ENCODE assay signal across 1 cellular context in the genomic region with DNA sequence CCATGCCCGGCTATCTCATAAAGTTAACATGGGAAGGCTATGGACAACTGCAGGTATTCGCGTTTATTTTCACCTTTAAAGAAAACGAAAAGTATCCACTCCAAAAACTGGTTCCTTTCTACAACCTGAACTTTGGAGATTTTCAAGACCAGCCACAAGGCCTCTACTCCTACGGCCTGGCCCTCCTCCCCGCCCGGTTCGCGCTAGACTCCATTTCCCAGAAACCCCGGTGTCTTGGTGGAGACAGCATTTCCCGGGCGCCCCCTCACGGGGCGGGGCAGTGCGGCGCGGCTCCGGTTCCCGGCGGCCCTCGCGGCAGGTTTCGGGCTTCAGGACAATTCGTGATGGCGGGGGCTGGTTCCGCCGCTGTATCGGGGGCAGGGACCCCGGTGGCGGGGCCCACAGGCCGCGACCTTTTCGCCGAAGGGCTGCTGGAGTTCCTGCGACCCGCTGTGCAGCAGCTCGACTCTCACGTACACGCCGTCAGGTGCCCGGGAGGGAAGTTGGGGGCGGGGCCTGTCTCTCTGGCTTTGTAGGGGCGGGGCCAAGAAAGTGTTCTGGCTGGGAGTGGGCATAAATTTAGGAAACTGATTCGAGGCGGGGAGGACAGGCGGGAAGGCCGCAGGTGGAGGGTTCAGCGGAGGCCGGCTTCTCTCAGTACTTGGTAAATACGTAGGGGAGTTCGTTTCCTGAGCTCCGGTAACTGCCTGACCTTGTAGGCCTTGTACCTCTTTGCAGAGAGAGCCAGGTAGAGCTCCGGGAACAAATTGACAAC.
TF ChIP-seq lines count a peak whose summit lies in the region.

A gene with protein sequence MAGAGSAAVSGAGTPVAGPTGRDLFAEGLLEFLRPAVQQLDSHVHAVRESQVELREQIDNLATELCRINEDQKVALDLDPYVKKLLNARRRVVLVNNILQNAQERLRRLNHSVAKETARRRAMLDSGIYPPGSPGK (plus strand): TSS at position 304 of the 775 bp plus-strand sequence. CDS start 41 bp downstream, at position 345.

TF ChIP-seq in H1, 55 proteins besides CTCF, POLR2A, EP300 and RAD21:
- TF ChIP-seq TAF7 (optimal IDR thresholded peaks at IDR 0.05; ENCODE audit: borderline replicate concordance, low read depth, low read length) (peak; percentile 25), SP1 (IDR thresholded peaks at IDR 0.05; ENCODE audit: low read depth, low read length) (peak; percentile 38; the same call in 1 of the 2 replicates), JUN (IDR thresholded peaks at IDR 0.05; ENCODE audit: low read depth, low read length) (no peak), RXRA (IDR thresholded peaks at IDR 0.05; ENCODE audit: insufficient read depth, low read depth, low read length) (no peak), KDM5A (IDR thresholded peaks at IDR 0.05; ENCODE audit: low read length) (no peak), CHD1 (IDR thresholded peaks at IDR 0.05; ENCODE audit: low read depth, low read length) (no peak), RBBP5 (IDR thresholded peaks at IDR 0.05; ENCODE audit: borderline replicate concordance, low read depth, low read length) (peak; percentile 96), ASH2L (IDR thresholded peaks at IDR 0.05; ENCODE audit: low read length) (peak; percentile 97), SIN3A (conservative IDR thresholded peaks at IDR 0.05 in 1 of 2, IDR thresholded peaks at IDR 0.05 in 1 of 2; ENCODE audit: low read depth in 1 of 2, low read length in 2 of 2) (peak in 1 of 2 experiments; percentile 43; a peak in 1 of 4 replicates), CREB1 (IDR thresholded peaks at IDR 0.05) (peak; percentile 72), SAP30 (IDR thresholded peaks at IDR 0.05; ENCODE audit: insufficient read depth, insufficient replicate concordance, low read length) (peak; percentile 79), YY1 (IDR thresholded peaks at IDR 0.05; ENCODE audit: low read depth, low read length) (peak; percentile 69; the same call in 1 of the 2 replicates), SRF (IDR thresholded peaks at IDR 0.05; ENCODE audit: low read depth, low read length) (no peak), SIX5 (IDR thresholded peaks at IDR 0.05; ENCODE audit: low read depth, low read length) (peak; percentile 57), HDAC6 (IDR thresholded peaks at IDR 0.05; ENCODE audit: low read depth, low read length) (no peak), POLR2AphosphoS5 (IDR thresholded peaks at IDR 0.05; ENCODE audit: low read depth, low read length) (no peak; the same call in 1 of the 2 replicates), KDM4A (IDR thresholded peaks at IDR 0.05; ENCODE audit: low read depth, low read length, severe bottlenecking) (peak; percentile 64), PHF8 (conservative IDR thresholded peaks at IDR 0.05; ENCODE audit: low read depth, low read length) (peak; percentile 94), HDAC2 (IDR thresholded peaks at IDR 0.05; ENCODE audit: borderline replicate concordance in 1 of 2, low read depth in 2 of 2, low read length in 2 of 2) (no peak), CTBP2 (IDR thresholded peaks at IDR 0.05; ENCODE audit: borderline replicate concordance, insufficient read depth, insufficient read length, low read length) (peak; percentile 38), CBX5 (IDR thresholded peaks at IDR 0.05; ENCODE audit: low read depth, low read length) (no peak), EGR1 (IDR thresholded peaks at IDR 0.05; ENCODE audit: borderline replicate concordance, low read depth, low read length) (peak; percentile 63; the same call in 1 of the 2 replicates), EZH2 (IDR thresholded peaks at IDR 0.05; ENCODE audit: low read depth, low read length, severe bottlenecking) (no peak), TAF1 (IDR thresholded peaks at IDR 0.05; ENCODE audit: low read depth, low read length) (peak; percentile 80), NANOG (IDR thresholded peaks at IDR 0.05; ENCODE audit: insufficient read depth, low read depth, low read length, poor library complexity, severe bottlenecking) (no peak)
- TF ChIP-seq, protein P1, sequence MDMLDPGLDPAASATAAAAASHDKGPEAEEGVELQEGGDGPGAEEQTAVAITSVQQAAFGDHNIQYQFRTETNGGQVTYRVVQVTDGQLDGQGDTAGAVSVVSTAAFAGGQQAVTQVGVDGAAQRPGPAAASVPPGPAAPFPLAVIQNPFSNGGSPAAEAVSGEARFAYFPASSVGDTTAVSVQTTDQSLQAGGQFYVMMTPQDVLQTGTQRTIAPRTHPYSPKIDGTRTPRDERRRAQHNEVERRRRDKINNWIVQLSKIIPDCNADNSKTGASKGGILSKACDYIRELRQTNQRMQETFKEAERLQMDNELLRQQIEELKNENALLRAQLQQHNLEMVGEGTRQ (IDR thresholded peaks at IDR 0.05; ENCODE audit: low read length): no peak
- TF ChIP-seq, protein P2, sequence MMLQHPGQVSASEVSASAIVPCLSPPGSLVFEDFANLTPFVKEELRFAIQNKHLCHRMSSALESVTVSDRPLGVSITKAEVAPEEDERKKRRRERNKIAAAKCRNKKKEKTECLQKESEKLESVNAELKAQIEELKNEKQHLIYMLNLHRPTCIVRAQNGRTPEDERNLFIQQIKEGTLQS (IDR thresholded peaks at IDR 0.05; ENCODE audit: insufficient read depth, low read depth, low read length): no peak
- TF ChIP-seq, protein P3, sequence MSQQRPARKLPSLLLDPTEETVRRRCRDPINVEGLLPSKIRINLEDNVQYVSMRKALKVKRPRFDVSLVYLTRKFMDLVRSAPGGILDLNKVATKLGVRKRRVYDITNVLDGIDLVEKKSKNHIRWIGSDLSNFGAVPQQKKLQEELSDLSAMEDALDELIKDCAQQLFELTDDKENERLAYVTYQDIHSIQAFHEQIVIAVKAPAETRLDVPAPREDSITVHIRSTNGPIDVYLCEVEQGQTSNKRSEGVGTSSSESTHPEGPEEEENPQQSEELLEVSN (IDR thresholded peaks at IDR 0.05): peak; percentile 4; the same call in 1 of the 2 replicates
- TF ChIP-seq, protein P4, sequence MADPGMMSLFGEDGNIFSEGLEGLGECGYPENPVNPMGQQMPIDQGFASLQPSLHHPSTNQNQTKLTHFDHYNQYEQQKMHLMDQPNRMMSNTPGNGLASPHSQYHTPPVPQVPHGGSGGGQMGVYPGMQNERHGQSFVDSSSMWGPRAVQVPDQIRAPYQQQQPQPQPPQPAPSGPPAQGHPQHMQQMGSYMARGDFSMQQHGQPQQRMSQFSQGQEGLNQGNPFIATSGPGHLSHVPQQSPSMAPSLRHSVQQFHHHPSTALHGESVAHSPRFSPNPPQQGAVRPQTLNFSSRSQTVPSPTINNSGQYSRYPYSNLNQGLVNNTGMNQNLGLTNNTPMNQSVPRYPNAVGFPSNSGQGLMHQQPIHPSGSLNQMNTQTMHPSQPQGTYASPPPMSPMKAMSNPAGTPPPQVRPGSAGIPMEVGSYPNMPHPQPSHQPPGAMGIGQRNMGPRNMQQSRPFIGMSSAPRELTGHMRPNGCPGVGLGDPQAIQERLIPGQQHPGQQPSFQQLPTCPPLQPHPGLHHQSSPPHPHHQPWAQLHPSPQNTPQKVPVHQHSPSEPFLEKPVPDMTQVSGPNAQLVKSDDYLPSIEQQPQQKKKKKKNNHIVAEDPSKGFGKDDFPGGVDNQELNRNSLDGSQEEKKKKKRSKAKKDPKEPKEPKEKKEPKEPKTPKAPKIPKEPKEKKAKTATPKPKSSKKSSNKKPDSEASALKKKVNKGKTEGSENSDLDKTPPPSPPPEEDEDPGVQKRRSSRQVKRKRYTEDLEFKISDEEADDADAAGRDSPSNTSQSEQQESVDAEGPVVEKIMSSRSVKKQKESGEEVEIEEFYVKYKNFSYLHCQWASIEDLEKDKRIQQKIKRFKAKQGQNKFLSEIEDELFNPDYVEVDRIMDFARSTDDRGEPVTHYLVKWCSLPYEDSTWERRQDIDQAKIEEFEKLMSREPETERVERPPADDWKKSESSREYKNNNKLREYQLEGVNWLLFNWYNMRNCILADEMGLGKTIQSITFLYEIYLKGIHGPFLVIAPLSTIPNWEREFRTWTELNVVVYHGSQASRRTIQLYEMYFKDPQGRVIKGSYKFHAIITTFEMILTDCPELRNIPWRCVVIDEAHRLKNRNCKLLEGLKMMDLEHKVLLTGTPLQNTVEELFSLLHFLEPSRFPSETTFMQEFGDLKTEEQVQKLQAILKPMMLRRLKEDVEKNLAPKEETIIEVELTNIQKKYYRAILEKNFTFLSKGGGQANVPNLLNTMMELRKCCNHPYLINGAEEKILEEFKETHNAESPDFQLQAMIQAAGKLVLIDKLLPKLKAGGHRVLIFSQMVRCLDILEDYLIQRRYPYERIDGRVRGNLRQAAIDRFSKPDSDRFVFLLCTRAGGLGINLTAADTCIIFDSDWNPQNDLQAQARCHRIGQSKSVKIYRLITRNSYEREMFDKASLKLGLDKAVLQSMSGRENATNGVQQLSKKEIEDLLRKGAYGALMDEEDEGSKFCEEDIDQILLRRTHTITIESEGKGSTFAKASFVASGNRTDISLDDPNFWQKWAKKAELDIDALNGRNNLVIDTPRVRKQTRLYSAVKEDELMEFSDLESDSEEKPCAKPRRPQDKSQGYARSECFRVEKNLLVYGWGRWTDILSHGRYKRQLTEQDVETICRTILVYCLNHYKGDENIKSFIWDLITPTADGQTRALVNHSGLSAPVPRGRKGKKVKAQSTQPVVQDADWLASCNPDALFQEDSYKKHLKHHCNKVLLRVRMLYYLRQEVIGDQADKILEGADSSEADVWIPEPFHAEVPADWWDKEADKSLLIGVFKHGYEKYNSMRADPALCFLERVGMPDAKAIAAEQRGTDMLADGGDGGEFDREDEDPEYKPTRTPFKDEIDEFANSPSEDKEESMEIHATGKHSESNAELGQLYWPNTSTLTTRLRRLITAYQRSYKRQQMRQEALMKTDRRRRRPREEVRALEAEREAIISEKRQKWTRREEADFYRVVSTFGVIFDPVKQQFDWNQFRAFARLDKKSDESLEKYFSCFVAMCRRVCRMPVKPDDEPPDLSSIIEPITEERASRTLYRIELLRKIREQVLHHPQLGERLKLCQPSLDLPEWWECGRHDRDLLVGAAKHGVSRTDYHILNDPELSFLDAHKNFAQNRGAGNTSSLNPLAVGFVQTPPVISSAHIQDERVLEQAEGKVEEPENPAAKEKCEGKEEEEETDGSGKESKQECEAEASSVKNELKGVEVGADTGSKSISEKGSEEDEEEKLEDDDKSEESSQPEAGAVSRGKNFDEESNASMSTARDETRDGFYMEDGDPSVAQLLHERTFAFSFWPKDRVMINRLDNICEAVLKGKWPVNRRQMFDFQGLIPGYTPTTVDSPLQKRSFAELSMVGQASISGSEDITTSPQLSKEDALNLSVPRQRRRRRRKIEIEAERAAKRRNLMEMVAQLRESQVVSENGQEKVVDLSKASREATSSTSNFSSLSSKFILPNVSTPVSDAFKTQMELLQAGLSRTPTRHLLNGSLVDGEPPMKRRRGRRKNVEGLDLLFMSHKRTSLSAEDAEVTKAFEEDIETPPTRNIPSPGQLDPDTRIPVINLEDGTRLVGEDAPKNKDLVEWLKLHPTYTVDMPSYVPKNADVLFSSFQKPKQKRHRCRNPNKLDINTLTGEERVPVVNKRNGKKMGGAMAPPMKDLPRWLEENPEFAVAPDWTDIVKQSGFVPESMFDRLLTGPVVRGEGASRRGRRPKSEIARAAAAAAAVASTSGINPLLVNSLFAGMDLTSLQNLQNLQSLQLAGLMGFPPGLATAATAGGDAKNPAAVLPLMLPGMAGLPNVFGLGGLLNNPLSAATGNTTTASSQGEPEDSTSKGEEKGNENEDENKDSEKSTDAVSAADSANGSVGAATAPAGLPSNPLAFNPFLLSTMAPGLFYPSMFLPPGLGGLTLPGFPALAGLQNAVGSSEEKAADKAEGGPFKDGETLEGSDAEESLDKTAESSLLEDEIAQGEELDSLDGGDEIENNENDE (IDR thresholded peaks at IDR 0.05; ENCODE audit: insufficient replicate concordance, low read length): no peak
TF ChIP-seq in H1: peak in this region for 15.
